ENCODE assay signal across 1 cellular context in genomic region chr5:179697108-179697507, GRCh38.
TF ChIP-seq lines count a peak whose summit lies in the region.

No MANE protein-coding gene starts in this region.

TF ChIP-seq in neural cell, 6 proteins besides CTCF, POLR2A, EP300 and RAD21 (continued from another document):
- TF ChIP-seq, protein P1, sequence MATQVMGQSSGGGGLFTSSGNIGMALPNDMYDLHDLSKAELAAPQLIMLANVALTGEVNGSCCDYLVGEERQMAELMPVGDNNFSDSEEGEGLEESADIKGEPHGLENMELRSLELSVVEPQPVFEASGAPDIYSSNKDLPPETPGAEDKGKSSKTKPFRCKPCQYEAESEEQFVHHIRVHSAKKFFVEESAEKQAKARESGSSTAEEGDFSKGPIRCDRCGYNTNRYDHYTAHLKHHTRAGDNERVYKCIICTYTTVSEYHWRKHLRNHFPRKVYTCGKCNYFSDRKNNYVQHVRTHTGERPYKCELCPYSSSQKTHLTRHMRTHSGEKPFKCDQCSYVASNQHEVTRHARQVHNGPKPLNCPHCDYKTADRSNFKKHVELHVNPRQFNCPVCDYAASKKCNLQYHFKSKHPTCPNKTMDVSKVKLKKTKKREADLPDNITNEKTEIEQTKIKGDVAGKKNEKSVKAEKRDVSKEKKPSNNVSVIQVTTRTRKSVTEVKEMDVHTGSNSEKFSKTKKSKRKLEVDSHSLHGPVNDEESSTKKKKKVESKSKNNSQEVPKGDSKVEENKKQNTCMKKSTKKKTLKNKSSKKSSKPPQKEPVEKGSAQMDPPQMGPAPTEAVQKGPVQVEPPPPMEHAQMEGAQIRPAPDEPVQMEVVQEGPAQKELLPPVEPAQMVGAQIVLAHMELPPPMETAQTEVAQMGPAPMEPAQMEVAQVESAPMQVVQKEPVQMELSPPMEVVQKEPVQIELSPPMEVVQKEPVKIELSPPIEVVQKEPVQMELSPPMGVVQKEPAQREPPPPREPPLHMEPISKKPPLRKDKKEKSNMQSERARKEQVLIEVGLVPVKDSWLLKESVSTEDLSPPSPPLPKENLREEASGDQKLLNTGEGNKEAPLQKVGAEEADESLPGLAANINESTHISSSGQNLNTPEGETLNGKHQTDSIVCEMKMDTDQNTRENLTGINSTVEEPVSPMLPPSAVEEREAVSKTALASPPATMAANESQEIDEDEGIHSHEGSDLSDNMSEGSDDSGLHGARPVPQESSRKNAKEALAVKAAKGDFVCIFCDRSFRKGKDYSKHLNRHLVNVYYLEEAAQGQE (IDR thresholded peaks at IDR 0.05; ENCODE audit: borderline replicate concordance), result no peak
